In genomic region chrX:19576742-19577141, GRCh38 we compare ENCODE assay signal across 21 cellular contexts.
"Had no signal": no experiment of that assay in that cellular context is flagged by ENCODE, and none has a peak within 500 bp of the region (broad histone marks: within the 10 kb centered on the region; RNA-seq: fewer than 3 reads in every experiment).

No MANE protein-coding gene starts in this region.

- H3K4me1 ChIP-seq: body of pancreas had no signal

- ATAC-seq: activated T-helper 17 cell treated with anti-CD3 and anti-CD28 coated beads, Interleukin-2, amount 50 U/mL, for 72 hours; body of pancreas; left lung; mucosa of descending colon; naive thymus-derived CD8-positive, alpha-beta T cell had no signal

- H3K27me3 ChIP-seq: body of pancreas, left lung had no signal

- H3K4me3 Mint-ChIP-seq: activated B cell treated with CpG ODN at 0.5 μM for 24 hours; activated T-helper 17 cell treated with anti-CD3 and anti-CD28 coated beads, Interleukin-2, amount 50 U/mL, for 72 hours; memory B cell had no signal

- H3K27ac Mint-ChIP-seq: activated B cell treated with CpG ODN at 0.5 μM for 24 hours; activated T-helper 17 cell treated with anti-CD3 and anti-CD28 coated beads, Interleukin-2, amount 50 U/mL, for 72 hours; memory B cell had no signal

- H3K27me3 Mint-ChIP-seq: activated B cell treated with CpG ODN at 0.5 μM for 24 hours; activated T-helper 17 cell treated with anti-CD3 and anti-CD28 coated beads, Interleukin-2, amount 50 U/mL, for 72 hours; central memory CD8-positive, alpha-beta T cell; memory B cell; naive thymus-derived CD8-positive, alpha-beta T cell had no signal

- DNase-seq: activated B cell treated with CpG ODN at 0.5 μM for 24 hours; activated CD4-positive, alpha-beta T cell treated with anti-CD3 and anti-CD28 coated beads, Interleukin-2, amount 50 U/mL, for 1 hour; activated naive CD4-positive, alpha-beta T cell treated with Interleukin-2 at 50 U/mL for 16 hours; activated T-cell treated with anti-CD3 and anti-CD28 coated beads for 4 hours; body of pancreas; effector memory CD4-positive, alpha-beta T cell; hypothalamus; kidney; left lung; mucosa of descending colon; naive thymus-derived CD8-positive, alpha-beta T cell; retina; small intestine; stimulated activated CD4-positive, alpha-beta T cell treated with anti-CD3 and anti-CD28 coated beads, Interleukin-4, amount 100 ng/mL, for 24 hours; stimulated activated naive CD4-positive, alpha-beta T cell treated with Interleukin-2 at 50 U/mL for 16 hours; T-helper 2 cell; trophoblast cell had no signal

- H3K9me3 Mint-ChIP-seq: activated B cell treated with CpG ODN at 0.5 μM for 24 hours; activated T-helper 17 cell treated with anti-CD3 and anti-CD28 coated beads, Interleukin-2, amount 50 U/mL, for 72 hours; central memory CD8-positive, alpha-beta T cell; memory B cell had no signal

- H3K27ac ChIP-seq: body of pancreas, epithelial cell of prostate, left lung had no signal

- H3K4me3 ChIP-seq: body of pancreas, left lung, mucosa of descending colon had no signal

- H3K9me3 ChIP-seq: body of pancreas, left lung, mucosa of descending colon had no signal
